In the genomic region with DNA sequence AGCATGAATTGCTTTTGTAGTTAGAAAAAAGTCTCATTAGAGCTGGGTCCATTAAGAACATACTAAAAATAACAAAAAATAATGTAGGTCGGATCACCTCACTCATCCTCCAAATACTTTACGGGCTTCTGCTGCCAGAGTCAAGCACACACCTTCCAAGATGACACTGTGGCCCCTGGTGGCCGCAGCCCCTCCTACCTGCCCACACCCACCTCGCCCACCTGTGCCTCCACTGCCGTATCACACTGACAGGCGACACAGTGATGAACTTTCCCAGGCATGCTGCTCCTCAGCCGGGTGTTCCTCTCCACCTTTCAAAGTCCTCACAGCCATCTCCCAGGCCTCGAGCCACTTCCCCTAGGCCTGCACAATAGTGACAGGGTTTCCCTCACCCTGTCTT, we compare ENCODE assay signal across 16 cellular contexts.
DNase-seq lines count a peak whose midpoint lies in the region; ATAC-seq and TF ChIP-seq lines count a peak whose summit lies in the region.
"Had no signal": no experiment of that assay in that cellular context is flagged by ENCODE, and none has a peak within 500 bp of the region (broad histone marks: within the 10 kb centered on the region; RNA-seq: fewer than 3 reads in every experiment).

No MANE protein-coding gene starts in this region.

- peak overlapping the region; percentile 7 for H3K4me3 Mint-ChIP-seq in activated CD4-positive, alpha-beta T cell treated with anti-CD3 and anti-CD28 coated beads, Interleukin-2, amount 10 ng/mL, durations not matched to agents 24 days and 14 days
- peak overlapping the region; percentile 42 for H3K4me3 Mint-ChIP-seq in activated naive CD8-positive, alpha-beta T cell

- no peak overlapping the region for H3K56ac ChIP-seq in IMR-90 (ENCODE audit: extremely low read depth, insufficient read depth, low read length)

- H3K9me2 ChIP-seq in hepatocyte (replicated peaks; ENCODE audit: insufficient read depth), result no peaks in the 10 kb centered on the region

- H4K5ac ChIP-seq in IMR-90 (ENCODE audit: low read depth, low read length), result no peak overlapping the region

- H3K23ac ChIP-seq in IMR-90 (ENCODE audit: low read depth, low read length) (no peak overlapping the region), neuronal stem cell (ENCODE audit: low read depth, low read length, poor library complexity) (no peak overlapping the region)

- no peak for TF ChIP-seq RAD21 in IMR-90 (IDR thresholded peaks at IDR 0.05; ENCODE audit: low read length)

- intact Hi-C loops in activated CD4-positive, alpha-beta T cell treated with anti-CD3 and anti-CD28 coated beads, Interleukin-2, amount 10 ng/mL, durations not matched to agents 24 days and 14 days (cut with micrococcal nuclease), result no loop called here
- intact Hi-C loops in IMR-90 (cut with micrococcal nuclease), result no loop called here

- H3K14ac ChIP-seq in IMR-90 (replicated peaks; ENCODE audit: low read depth, low read length) (no peak overlapping the region), neuronal stem cell (ENCODE audit: low read length) (no peak overlapping the region)

- H4K91ac ChIP-seq in IMR-90 (ENCODE audit: insufficient read depth, low read depth, low read length), result no peak overlapping the region
- H4K91ac ChIP-seq in neuronal stem cell (ENCODE audit: low read depth, low read length, poor library complexity), result no peak overlapping the region

- H3K36me3 ChIP-seq in IMR-90 (ENCODE audit: control insufficient read depth, insufficient read depth, low read length) (peaks cover 20% of the 10 kb centered on the region), neuronal stem cell (replicated peaks in 1 of 2; ENCODE audit: control insufficient read depth in 2 of 2, insufficient read depth in 2 of 2, low read length in 2 of 2) (peaks cover 11 to 62% of the 10 kb centered on the region in 2 donors), hepatocyte (replicated peaks; ENCODE audit: insufficient read depth, low read depth) (no peaks in the 10 kb centered on the region)

- TF ChIP-seq CTCF in IMR-90 (conservative IDR thresholded peaks at IDR 0.05; ENCODE audit: low read depth, low read length), result no peak
- no peak for TF ChIP-seq CTCF in hepatocyte (IDR thresholded peaks at IDR 0.05; ENCODE audit: poor library complexity)

- H2BK15ac ChIP-seq in IMR-90 (ENCODE audit: low read depth, low read length) (no peak overlapping the region; the same call in 2 of the 3 replicates), neuronal stem cell (ENCODE audit: low read length) (no peak overlapping the region)

- H3K36me3 Mint-ChIP-seq in activated CD4-positive, alpha-beta T cell treated with anti-CD3 and anti-CD28 coated beads, Interleukin-2, amount 10 ng/mL, durations not matched to agents 24 days and 14 days (ENCODE audit: low read depth), result peaks cover 65% of the 10 kb centered on the region
- H3K36me3 Mint-ChIP-seq in activated naive CD8-positive, alpha-beta T cell, result peaks cover 32% of the 10 kb centered on the region

- no peak overlapping the region for H2AK9ac ChIP-seq in IMR-90 (replicated peaks; ENCODE audit: low read depth, low read length, poor library complexity)

- no peaks in the 10 kb centered on the region for H3K79me2 ChIP-seq in hepatocyte

- peaks cover 23% of the 10 kb centered on the region for H3K9me1 ChIP-seq in IMR-90 (ENCODE audit: insufficient read depth, low read length)

- TF ChIP-seq POLR2A in IMR-90 (IDR thresholded peaks at IDR 0.05; ENCODE audit: low read depth, low read length), result no peak

- no peak overlapping the region for H3K4me2 ChIP-seq in IMR-90 (ENCODE audit: low read depth, low read length)
- no peak overlapping the region for H3K4me2 ChIP-seq in neuronal stem cell (ENCODE audit: insufficient read depth, low read length, poor library complexity, severe bottlenecking)
- H3K4me2 ChIP-seq in hepatocyte, result no peak overlapping the region
- H3K4me2 ChIP-seq: A549 had no signal

- H3K27ac ChIP-seq in IMR-90 (ENCODE audit: insufficient read depth, low read length) (no peak overlapping the region), neuronal stem cell (replicated peaks; ENCODE audit: low read length) (no peak overlapping the region), hepatocyte (no peak overlapping the region)
- H3K27ac ChIP-seq: VCaP had no signal

- ATAC-seq in IMR-90 (ENCODE audit: low read depth) (no peak), HG03442 (IDR thresholded peaks at IDR 0.05; ENCODE audit: unreplicated experiment) (no peak), HG02759 (IDR thresholded peaks at IDR 0.05; ENCODE audit: unreplicated experiment) (no peak)
- ATAC-seq: gastroesophageal sphincter, left lung had no signal

- H3K4ac ChIP-seq in IMR-90 (ENCODE audit: low read depth, low read length) (no peak overlapping the region), neuronal stem cell (ENCODE audit: low read length) (no peak overlapping the region)

- H4K20me1 ChIP-seq in IMR-90 (ENCODE audit: insufficient read depth, low read length) (no peaks in the 10 kb centered on the region), hepatocyte (ENCODE audit: insufficient read depth, poor library complexity, severe bottlenecking) (no peaks in the 10 kb centered on the region)

- H3K79me1 ChIP-seq in IMR-90 (ENCODE audit: low read depth in 1 of 2, low read length in 2 of 2) (peaks cover 19 to 73% of the 10 kb centered on the region in 2 experiments), neuronal stem cell (ENCODE audit: low read depth, low read length) (no peaks in the 10 kb centered on the region)

- no peak overlapping the region for H2BK12ac ChIP-seq in neuronal stem cell (ENCODE audit: low read length)

- H3K4me1 ChIP-seq in IMR-90 (ENCODE audit: control insufficient read depth, insufficient read depth, low read length), result peaks cover 34% of the 10 kb centered on the region
- peaks cover 34 to 45% of the 10 kb centered on the region in 2 donors for H3K4me1 ChIP-seq in neuronal stem cell (ENCODE audit: control insufficient read depth in 2 of 2, insufficient read depth in 1 of 2, low read depth in 1 of 2, low read length in 2 of 2)
- peaks cover 17% of the 10 kb centered on the region for H3K4me1 ChIP-seq in hepatocyte (ENCODE audit: insufficient read depth)

- H2AK5ac ChIP-seq in IMR-90 (ENCODE audit: low read depth, low read length), result peak overlapping the region; percentile 22; the same call in 1 of the 2 replicates
- no peak overlapping the region for H2AK5ac ChIP-seq in neuronal stem cell (ENCODE audit: low read depth, low read length)

- no peaks in the 10 kb centered on the region for H3K9me3 ChIP-seq in IMR-90 (ENCODE audit: control insufficient read depth, insufficient read depth, low read length)
- no peaks in the 10 kb centered on the region for H3K9me3 ChIP-seq in neuronal stem cell (replicated peaks in 1 of 2; ENCODE audit: control insufficient read depth in 2 of 2, insufficient read depth in 1 of 2, low read depth in 1 of 2, low read length in 2 of 2)
- no peaks in the 10 kb centered on the region for H3K9me3 ChIP-seq in hepatocyte (ENCODE audit: low read depth)
- H3K9me3 ChIP-seq: A549, gastroesophageal sphincter, left lung, stomach had no signal

- H3K4me3 ChIP-seq in IMR-90 (ENCODE audit: insufficient read depth, low read depth, low read length), result no peak overlapping the region
- H3K4me3 ChIP-seq in neuronal stem cell (ENCODE audit: low read length in 2 of 2), result no peak overlapping the region
- no peak overlapping the region for H3K4me3 ChIP-seq in hepatocyte
- H3K4me3 ChIP-seq: A549, gastroesophageal sphincter, left lung, stomach had no signal

- H3K27ac Mint-ChIP-seq in activated CD4-positive, alpha-beta T cell treated with anti-CD3 and anti-CD28 coated beads, Interleukin-2, amount 10 ng/mL, durations not matched to agents 24 days and 14 days, result peak overlapping the region; percentile 26
- H3K27ac Mint-ChIP-seq in activated naive CD8-positive, alpha-beta T cell, result peak overlapping the region; percentile 85

- H3K27me3 ChIP-seq in IMR-90 (ENCODE audit: control insufficient read depth, insufficient read depth, low read length) (no peaks in the 10 kb centered on the region), neuronal stem cell (ENCODE audit: control insufficient read depth in 3 of 3, insufficient read depth in 3 of 3, low read depth in 1 of 3, low read length in 3 of 3) (no peaks in the 10 kb centered on the region), hepatocyte (no peaks in the 10 kb centered on the region)
- H3K27me3 ChIP-seq: gastroesophageal sphincter, left lung, stomach had no signal

- H3K4me1 Mint-ChIP-seq in activated CD4-positive, alpha-beta T cell treated with anti-CD3 and anti-CD28 coated beads, Interleukin-2, amount 10 ng/mL, durations not matched to agents 24 days and 14 days, result peaks cover 68% of the 10 kb centered on the region
- peaks cover 96% of the 10 kb centered on the region for H3K4me1 Mint-ChIP-seq in activated naive CD8-positive, alpha-beta T cell (ENCODE audit: low read depth)

- H3K9ac ChIP-seq in IMR-90 (ENCODE audit: low read depth, low read length), result no peak overlapping the region
- peak overlapping the region; percentile 34 for H3K9ac ChIP-seq in neuronal stem cell (ENCODE audit: low read depth, low read length, poor library complexity)

- H3K18ac ChIP-seq in IMR-90 (ENCODE audit: low read depth, low read length) (no peak overlapping the region), neuronal stem cell (ENCODE audit: low read length) (no peak overlapping the region)

- no TSS peak for BruUV-seq in IMR-90 (replicated peaks; lab: Mats Ljungman, UMichigan)

- peaks cover 4% of the 10 kb centered on the region for H3K9me3 Mint-ChIP-seq in activated CD4-positive, alpha-beta T cell treated with anti-CD3 and anti-CD28 coated beads, Interleukin-2, amount 10 ng/mL, durations not matched to agents 24 days and 14 days
- H3K9me3 Mint-ChIP-seq in activated naive CD8-positive, alpha-beta T cell (ENCODE audit: low read depth), result no peaks in the 10 kb centered on the region

- H3K27me3 Mint-ChIP-seq in activated CD4-positive, alpha-beta T cell treated with anti-CD3 and anti-CD28 coated beads, Interleukin-2, amount 10 ng/mL, durations not matched to agents 24 days and 14 days, result no peaks in the 10 kb centered on the region
- no peaks in the 10 kb centered on the region for H3K27me3 Mint-ChIP-seq in activated naive CD8-positive, alpha-beta T cell

- no peak for DNase-seq in activated CD4-positive, alpha-beta T cell treated with anti-CD3 and anti-CD28 coated beads, Interleukin-2, amount 10 ng/mL, durations not matched to agents 24 days and 14 days
- no peak for DNase-seq in activated CD4-positive, alpha-beta T cell treated with anti-CD3 and anti-CD28 coated beads, Interleukin-2, amount 50 U/mL, for 4 hours
- no peak for DNase-seq in IMR-90
- DNase-seq in neuronal stem cell (ENCODE audit: low spot score), result no peak
- DNase-seq in hepatocyte (ENCODE audit: low spot score), result no peak
- DNase-seq: cortex of kidney, left lung, NCI-H2029, NCI-H510A treated with DMSO at 0.1 percent for 48 hours, stomach had no signal

- peak overlapping the region; percentile 3 for H2BK5ac ChIP-seq in IMR-90 (ENCODE audit: low read depth, low read length, poor library complexity, severe bottlenecking)
- no peak overlapping the region for H2BK5ac ChIP-seq in neuronal stem cell (ENCODE audit: low read length)

- CTCF ChIA-PET in IMR-90 (lab: Yijun Ruan, JAX), result no interaction called here

- POLR2A ChIA-PET in IMR-90 (lab: Charles Lee; ENCODE audit: unreplicated experiment), result interaction anchor here (0.6 kb wide), 1 partner anchor 62 kb away, joined by 3 read pairs; no protein-coding TSS in a partner anchor

- H4K8ac ChIP-seq in IMR-90 (ENCODE audit: low read depth in 2 of 2, low read length in 2 of 2) (no peak overlapping the region), neuronal stem cell (ENCODE audit: low read depth, low read length) (peak overlapping the region; percentile 52)

- dilution Hi-C loops in IMR-90 (cut with HindIII; ENCODE audit: low sequenced_read_pairs, unreplicated experiment), result no loop called here

- in situ Hi-C loops in IMR-90 (cut with MboI; ENCODE audit: low sequenced_read_pairs), result no loop called here

- whole genome bisulfite sequencing in IMR-90 (ENCODE audit: extremely low coverage in 2 of 2, insufficient read length in 1 of 2), 2 experiments, result 95% methylated on average over 6 of the region's 8 CpGs; no CpG with 5 or more reads in 1 of the 2 experiments
- WGBS in neuronal stem cell (ENCODE audit: extremely low coverage in 2 of 2, insufficient read length in 2 of 2, insufficient replicate concordance in 1 of 2), 2 donors, result no CpG with 5 or more reads among the region's 8 CpGs
- 86% methylated on average over 8 of the region's 8 CpGs for WGBS in hepatocyte (ENCODE audit: low lambda C conversion rate, missing lambda C conversion rate)

- H2AFZ ChIP-seq in IMR-90 (replicated peaks; ENCODE audit: low read length, poor library complexity) (no peak overlapping the region), neuronal stem cell (ENCODE audit: low read length) (no peak overlapping the region), hepatocyte (no peak overlapping the region)

- no peak overlapping the region for H2BK20ac ChIP-seq in IMR-90 (ENCODE audit: low read depth, low read length)

- H2BK120ac ChIP-seq in IMR-90 (ENCODE audit: low read depth, low read length) (no peak overlapping the region), neuronal stem cell (ENCODE audit: low read depth, low read length) (no peak overlapping the region)
